11 cellular contexts compared by ENCODE assay signal in genomic region chr17:18191071-18191667, GRCh38. TPM values are rescaled to one million over a fixed set of nuclear protein-coding genes. Genes with fewer than 3 reads are reported as not detected.
DNase-seq lines count a peak whose midpoint lies in the region; ATAC-seq and TF ChIP-seq lines count a peak whose summit lies in the region.
"Had no signal": no experiment of that assay in that cellular context is flagged by ENCODE, and none has a peak within 500 bp of the region (broad histone marks: within the 10 kb centered on the region; RNA-seq: fewer than 3 reads in every experiment).

No MANE protein-coding gene starts in this region.

- ATAC-seq in HG03342 (IDR thresholded peaks at IDR 0.05; ENCODE audit: unreplicated experiment) (no peak), HG03280 (IDR thresholded peaks at IDR 0.05; ENCODE audit: unreplicated experiment) (no peak)
- ATAC-seq: stimulated activated memory B cell treated with anti-CD40 and anti-IgM and Interleukin-4, amounts not matched to agents 10 μg/mL and 1 μg/mL and 100 μg/mL, for 72 hours had no signal

- no peak overlapping the region for H3K4me2 ChIP-seq in mesendoderm (ENCODE audit: low read length)

- H3K9ac ChIP-seq in endodermal cell (ENCODE audit: extremely low read depth, low read length, poor library complexity, severe bottlenecking) (no peak overlapping the region), mesendoderm (ENCODE audit: low read length) (no peak overlapping the region)

- no peaks in the 10 kb centered on the region for H3K4me1 ChIP-seq in endodermal cell (ENCODE audit: control insufficient read depth, insufficient read depth, low read length)
- H3K4me1 ChIP-seq in mesendoderm (ENCODE audit: control insufficient read depth, low read depth, low read length) = peaks cover 12% of the 10 kb centered on the region
- H3K4me1 ChIP-seq in thyroid gland = peaks cover 60 to 69% of the 10 kb centered on the region in 2 donors

- H3K23ac ChIP-seq in mesendoderm (ENCODE audit: low read length) = peak overlapping the region; percentile 16

- no peaks in the 10 kb centered on the region for H3K27me3 Mint-ChIP-seq in endodermal cell (ENCODE audit: insufficient read depth)
- H3K27me3 Mint-ChIP-seq: stimulated activated memory B cell treated with anti-CD40 and anti-IgM and Interleukin-4, amounts not matched to agents 10 μg/mL and 1 μg/mL and 100 μg/mL, for 72 hours had no signal

- peak overlapping the region; percentile 19 for H3K27ac Mint-ChIP-seq in endodermal cell
- H3K27ac Mint-ChIP-seq: stimulated activated memory B cell treated with anti-CD40 and anti-IgM and Interleukin-4, amounts not matched to agents 10 μg/mL and 1 μg/mL and 100 μg/mL, for 72 hours; T-helper 1 cell treated with Interleukin-12 subunit alpha and Interleukin-12 subunit beta and Interleukin-4 antibody, amounts not matched to agents 30 μg/mL and 1 μg/mL, for 36 hours had no signal

- no peak overlapping the region for H2BK120ac ChIP-seq in mesendoderm (ENCODE audit: low read depth, low read length)

- no peak overlapping the region for H2BK15ac ChIP-seq in mesendoderm (replicated peaks; ENCODE audit: low read depth)

- no peak overlapping the region for H3K18ac ChIP-seq in mesendoderm (ENCODE audit: low read length)

- H3K4ac ChIP-seq in mesendoderm (ENCODE audit: low read depth, low read length) = no peak overlapping the region

- no peaks in the 10 kb centered on the region for H3K9me3 Mint-ChIP-seq in endodermal cell
- H3K9me3 Mint-ChIP-seq: stimulated activated memory B cell treated with anti-CD40 and anti-IgM and Interleukin-4, amounts not matched to agents 10 μg/mL and 1 μg/mL and 100 μg/mL, for 72 hours; T-helper 1 cell treated with Interleukin-12 subunit alpha and Interleukin-12 subunit beta and Interleukin-4 antibody, amounts not matched to agents 30 μg/mL and 1 μg/mL, for 36 hours had no signal

- no peak overlapping the region for H3K4me3 Mint-ChIP-seq in endodermal cell
- H3K4me3 Mint-ChIP-seq: stimulated activated memory B cell treated with anti-CD40 and anti-IgM and Interleukin-4, amounts not matched to agents 10 μg/mL and 1 μg/mL and 100 μg/mL, for 72 hours; T-helper 1 cell treated with Interleukin-12 subunit alpha and Interleukin-12 subunit beta and Interleukin-4 antibody, amounts not matched to agents 30 μg/mL and 1 μg/mL, for 36 hours had no signal

- peaks cover 74% of the 10 kb centered on the region for H3K36me3 ChIP-seq in endodermal cell (ENCODE audit: control insufficient read depth, insufficient read depth, low read length)
- H3K36me3 ChIP-seq in mesendoderm (ENCODE audit: control insufficient read depth, insufficient read depth, low read length) = peaks cover 2% of the 10 kb centered on the region
- peaks cover 11 to 15% of the 10 kb centered on the region in 2 donors for H3K36me3 ChIP-seq in thyroid gland

- peak overlapping the region; percentile 33 for H3K27ac ChIP-seq in endodermal cell (ENCODE audit: low read depth, low read length)
- no peak overlapping the region for H3K27ac ChIP-seq in mesendoderm (ENCODE audit: low read depth, low read length)
- H3K27ac ChIP-seq in thyroid gland = peak overlapping the region; percentile 62 to 90 (median 72)

- TF ChIP-seq CTCF in endodermal cell (conservative IDR thresholded peaks at IDR 0.05) (no peak), thyroid gland (IDR thresholded peaks at IDR 0.05) (no peak)

- peaks cover 56% of the 10 kb centered on the region for H3K36me3 Mint-ChIP-seq in endodermal cell (ENCODE audit: low read depth)

- H3K9me3 ChIP-seq in endodermal cell (ENCODE audit: control insufficient read depth, low read length) (no peaks in the 10 kb centered on the region), thyroid gland (no peaks in the 10 kb centered on the region)

- no peak overlapping the region for H3K4me3 ChIP-seq in endodermal cell (ENCODE audit: low read length)
- H3K4me3 ChIP-seq in mesendoderm (ENCODE audit: low read length) = no peak overlapping the region
- H3K4me3 ChIP-seq in thyroid gland (replicated peaks in 1 of 3) = no peak overlapping the region

- no peak overlapping the region for H4K8ac ChIP-seq in mesendoderm (ENCODE audit: low read depth, low read length)

- no peak overlapping the region for H3K56ac ChIP-seq in mesendoderm (ENCODE audit: low read length)

- no peak overlapping the region for H2BK5ac ChIP-seq in mesendoderm (ENCODE audit: low read length)

- H3K27me3 ChIP-seq in endodermal cell (ENCODE audit: control insufficient read depth, insufficient read depth, low read length, poor library complexity, severe bottlenecking) = no peaks in the 10 kb centered on the region
- H3K27me3 ChIP-seq in mesendoderm (ENCODE audit: insufficient read depth, low read length, poor library complexity) = no peaks in the 10 kb centered on the region
- no peaks in the 10 kb centered on the region for H3K27me3 ChIP-seq in thyroid gland

- no peak overlapping the region for H2AK5ac ChIP-seq in mesendoderm (ENCODE audit: low read length)

- peaks cover 68% of the 10 kb centered on the region for H3K79me2 ChIP-seq in mesendoderm (ENCODE audit: control insufficient read depth, insufficient read depth, low read length)

- 92 to 100% methylated on average over 4 to 5 of the region's 5 CpGs for WGBS in endodermal cell (ENCODE audit: insufficient coverage in 1 of 2, insufficient read length in 1 of 2), 2 experiments
- WGBS in mesendoderm (ENCODE audit: extremely low coverage, insufficient coverage, low lambda C conversion rate) = no CpG with 5 or more reads among the region's 5 CpGs
- WGBS in thyroid gland, 2 donors = 8 to 10% methylated on average over 4 to 5 of the region's 5 CpGs

- peaks cover 40% of the 10 kb centered on the region for H3K79me1 ChIP-seq in mesendoderm (ENCODE audit: low read length)

- intact Hi-C loops in thyroid gland (cut with DNase I) = no loop called here

- H4K5ac ChIP-seq in mesendoderm (ENCODE audit: low read length) = no peak overlapping the region

- TF ChIP-seq POLR2A in thyroid gland (IDR thresholded peaks at IDR 0.05) = peak in 1 of 2 donors; percentile 18

- peaks cover 24% of the 10 kb centered on the region for H3K4me1 Mint-ChIP-seq in endodermal cell

- DNase-seq in NCI-H2196 (lab: John Stamatoyannopoulos, UW; ENCODE audit: unreplicated experiment) (peak; percentile 26), NCI-H2196 treated with DMSO at 0.1 percent for 48 hours (lab: John Stamatoyannopoulos, UW; ENCODE audit: unreplicated experiment) (no peak), endodermal cell (no peak), mesendoderm (no peak), thyroid gland (peak; percentile 89 to 94), NCI-H526 (lab: John Stamatoyannopoulos, UW) (no peak)
- DNase-seq: activated effector memory CD4-positive, alpha-beta T cell treated with Interleukin-2 at 50 U/mL for 16 hours had no signal

RNA-seq across cellular contexts. Expression of gene ALKBH5, which starts 7.5 kb away (rescaled TPM):
- 10 to 100 TPM; 64.1 to 80.9 TPM for total RNA-seq in endodermal cell
- 51.6 TPM for polyA plus RNA-seq in endodermal cell (2013, experiment 1 of 2)
- polyA plus RNA-seq in endodermal cell (2013, experiment 2 of 2) = 48.6 TPM
- 47.8 TPM for polyA plus RNA-seq in mesendoderm (2013, experiment 1 of 2)
- 48.5 TPM for polyA plus RNA-seq in mesendoderm (2013, experiment 2 of 2)
- total RNA-seq in thyroid gland = 100 to 1,000 TPM; 123 to 169 (median 159) TPM

RNA-seq across cellular contexts. Expression of gene LLGL1, which starts 34.3 kb away (rescaled TPM):
- total RNA-seq in endodermal cell = 10 to 100 TPM; 66.3 to 69.3 TPM
- 106 TPM for polyA plus RNA-seq in endodermal cell (2013, experiment 1 of 2)
- polyA plus RNA-seq in endodermal cell (2013, experiment 2 of 2) = 99.6 TPM
- polyA plus RNA-seq in mesendoderm (2013, experiment 1 of 2) = 30.6 TPM
- 31.0 TPM for polyA plus RNA-seq in mesendoderm (2013, experiment 2 of 2)
- total RNA-seq in thyroid gland = 10 to 100 TPM; 14.5 to 19.4 (median 17.5) TPM

Comparison
In these comparisons a context has a peak if more than half of its experiments do, and no peak if none do; other contexts are left out.
1. DNase-seq: peak in NCI-H2196 (single experiment) and thyroid gland (2 of 2); none in NCI-H2196 treated with DMSO at 0.1 percent for 48 hours (single experiment), endodermal cell (single experiment), mesendoderm (single experiment) and NCI-H526 (0 of 2).